ENCODE assay signal across 9 cellular contexts in the genomic region with DNA sequence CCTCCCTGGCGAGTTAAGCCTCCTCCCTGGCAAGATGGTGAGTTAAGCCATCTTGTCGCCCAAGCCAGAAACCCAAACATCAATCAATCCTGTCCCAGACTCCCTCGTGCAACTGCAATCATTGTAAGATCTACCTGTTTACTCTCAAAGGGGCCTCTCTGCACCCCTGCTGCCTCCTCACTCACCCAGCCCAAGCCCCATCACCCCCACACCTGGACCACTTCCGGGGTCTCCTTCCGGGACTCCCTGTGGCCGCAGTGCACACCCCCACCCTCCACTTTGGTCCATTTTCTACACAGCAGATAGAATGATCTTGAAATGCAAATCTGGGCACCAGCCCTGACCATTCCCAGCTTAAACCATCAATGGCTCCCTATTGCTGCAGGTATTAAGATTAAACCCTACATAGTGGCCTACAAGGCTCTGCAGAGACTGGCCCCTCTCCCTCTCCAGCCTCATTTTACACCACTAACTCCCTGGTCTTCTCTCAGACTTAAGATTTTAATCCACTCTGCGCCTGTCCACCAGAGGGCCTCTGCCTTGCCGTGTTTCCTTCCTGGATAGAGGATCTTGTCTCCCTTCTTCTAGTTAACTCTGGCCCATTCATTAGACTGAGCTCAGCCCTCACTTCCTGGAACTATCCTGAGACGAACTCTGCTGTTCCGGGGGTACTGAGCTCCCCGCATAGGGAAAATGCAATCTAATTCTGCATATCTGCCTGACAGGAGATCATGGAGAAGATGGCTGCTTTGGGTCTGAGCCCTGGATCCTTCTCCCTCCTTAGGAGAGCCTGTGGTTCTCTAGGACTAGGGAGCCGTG. TPM values are rescaled to one million over a fixed set of nuclear protein-coding genes. Genes with fewer than 3 reads are reported as not detected.
A peak's percentile ranks its signal among the peaks of the same experiment; 100 is the strongest.
DNase-seq lines count a peak whose midpoint lies in the region; ATAC-seq and TF ChIP-seq lines count a peak whose summit lies in the region.
"Had no signal": no experiment of that assay in that cellular context is flagged by ENCODE, and none has a peak within 500 bp of the region (broad histone marks: within the 10 kb centered on the region; RNA-seq: fewer than 3 reads in every experiment).

No MANE protein-coding gene starts in this region.

- no peak overlapping the region for H3K27ac ChIP-seq in lung (ENCODE audit: low read depth in 1 of 2, low read length in 1 of 2)

- WGBS in lung, 2 donors, result 51 to 57% methylated on average over 12 of the region's 12 CpGs

- H3K4me1 ChIP-seq in lung (ENCODE audit: control insufficient read depth in 2 of 2, insufficient read depth in 2 of 2, low read length in 2 of 2), result no peaks in the 10 kb centered on the region

- no peaks in the 10 kb centered on the region for H3K36me3 Mint-ChIP-seq in T-cell
- H3K36me3 Mint-ChIP-seq: activated naive CD4-positive, alpha-beta T cell treated with anti-CD3 and anti-CD28 coated beads, Interleukin-2, amount 50 U/mL, for 72 hours had no signal

- H3K4me1 Mint-ChIP-seq in T-cell, result no peaks in the 10 kb centered on the region

- CTCF ChIA-PET in T-cell (lab: Charles Lee), result interaction anchor here in 1 of 2 donors (0.6 to 0.7 kb wide), 2 partner anchors 192 to 472 kb away, joined by 3 to 8 read pairs; no protein-coding TSS in a partner anchor

- H3K27me3 ChIP-seq in lung (ENCODE audit: control insufficient read depth, insufficient read depth), result no peaks in the 10 kb centered on the region

- H3K27ac Mint-ChIP-seq in T-cell, result no peak overlapping the region
- H3K27ac Mint-ChIP-seq: activated naive CD4-positive, alpha-beta T cell treated with anti-CD3 and anti-CD28 coated beads, Interleukin-2, amount 50 U/mL, for 72 hours had no signal

- no peak overlapping the region for H3K4me3 ChIP-seq in lung

- H3K9me3 Mint-ChIP-seq in T-cell, result no peaks in the 10 kb centered on the region
- H3K9me3 Mint-ChIP-seq: activated naive CD4-positive, alpha-beta T cell treated with anti-CD3 and anti-CD28 coated beads, Interleukin-2, amount 50 U/mL, for 72 hours had no signal

- DNase-seq in NCI-H524 (lab: John Stamatoyannopoulos, UW), result peak; percentile 36 to 41
- DNase-seq in NCI-H524 treated with DMSO at 0.1 percent for 48 hours (lab: John Stamatoyannopoulos, UW), result no peak
- peak; percentile 45 for DNase-seq in MV-4-11 (lab: John Stamatoyannopoulos, UW)
- DNase-seq in cerebellar cortex (ENCODE audit: low spot score), result peak; percentile 30
- DNase-seq in lung (ENCODE audit: low spot score), result no peak
- DNase-seq in T-cell, result no peak

- peaks cover 14 to 24% of the 10 kb centered on the region in 2 donors for H3K27me3 Mint-ChIP-seq in T-cell

- H3K9me3 ChIP-seq in lung (ENCODE audit: control insufficient read depth in 2 of 2, insufficient read depth in 1 of 2, low read length in 1 of 2), result peaks cover 0 to 3% of the 10 kb centered on the region in 2 donors

- POLR2A ChIA-PET in T-cell (lab: Charles Lee), result no interaction called here

- ATAC-seq in lung (ENCODE audit: insufficient read depth, low FRiP score) (peak; percentile 44), HG02623 (IDR thresholded peaks at IDR 0.05; ENCODE audit: unreplicated experiment) (no peak), GM18502 (IDR thresholded peaks at IDR 0.05; ENCODE audit: poor library complexity, unreplicated experiment) (no peak), T-cell (replicated peaks in 1 of 4) (no peak)

- no peaks in the 10 kb centered on the region for H3K36me3 ChIP-seq in lung (ENCODE audit: control insufficient read depth in 2 of 2, insufficient read depth in 2 of 2, low read length in 2 of 2)

- peak; percentile 22 for TF ChIP-seq CTCF in lung (IDR thresholded peaks at IDR 0.05; ENCODE audit: control extremely low read depth, extremely low read depth)

- no peak overlapping the region for H3K4me3 Mint-ChIP-seq in T-cell

RNA-seq across cellular contexts. Expression of a gene that starts 41.9 kb away (rescaled TPM):
- total RNA-seq in lung, result 1 to 10 TPM; 1.5 to 4.5 TPM
- polyA plus RNA-seq in lung, result 1 to 10 TPM in 1 of 2 donors, under 1 TPM in 1; 0.87 to 1.1 TPM
- under 1 TPM in 2 of 5 donors, not detected in 3; 0.13 to 0.16 TPM for total RNA-seq in T-cell
- total RNA-seq: activated naive CD4-positive, alpha-beta T cell treated with anti-CD3 and anti-CD28 coated beads, Interleukin-2, amount 50 U/mL, for 72 hours had no signal

Comparison
In these comparisons a context has a peak if more than half of its experiments do, and no peak if none do; other contexts are left out.
1. DNase-seq: peak in NCI-H524 (2 of 2), MV-4-11 (single experiment) and cerebellar cortex (single experiment); none in NCI-H524 treated with DMSO at 0.1 percent for 48 hours (single experiment), lung (single experiment) and T-cell (0 of 34).